Comparison of ENCODE assay signal across 10 cellular contexts in the genomic region with DNA sequence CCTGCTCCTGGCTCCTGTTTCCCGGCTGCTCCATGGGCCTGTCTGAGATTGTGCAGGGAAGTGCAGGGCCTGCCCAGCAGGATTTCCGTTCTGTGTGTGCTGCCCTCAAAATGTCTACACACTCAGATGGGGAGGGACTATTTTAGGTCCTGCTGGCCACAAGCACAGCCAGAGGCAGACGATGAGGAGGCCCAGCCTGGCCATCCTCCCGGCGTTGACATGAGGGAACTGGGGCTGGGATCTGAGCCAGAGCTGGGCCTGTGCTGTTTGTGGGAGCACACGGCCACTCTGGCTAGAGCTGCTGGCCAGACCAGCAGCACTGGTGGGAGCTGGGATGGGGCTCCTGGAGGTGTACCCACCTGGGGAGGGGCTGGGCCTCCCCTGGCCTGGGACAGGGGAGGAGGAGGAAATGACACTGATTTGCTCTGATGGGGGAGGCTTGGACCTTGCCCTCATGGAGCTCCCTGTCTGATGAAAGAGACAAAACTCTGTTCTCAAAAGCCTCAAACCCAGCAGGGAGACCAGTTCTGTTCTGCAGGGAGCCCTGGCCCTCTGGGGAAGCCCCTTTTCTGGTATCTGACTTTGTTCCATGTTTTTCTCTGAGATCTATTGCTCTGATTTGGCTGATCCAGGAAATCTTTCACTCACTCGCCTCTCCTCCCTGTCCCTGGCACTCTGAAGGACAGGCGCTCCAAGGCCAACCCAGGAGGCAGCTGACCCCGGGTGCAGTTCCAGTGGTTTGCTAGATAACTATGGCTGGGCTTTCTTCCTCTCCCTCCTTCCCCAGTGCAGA.
DNase-seq lines count a peak whose midpoint lies in the region; ATAC-seq and TF ChIP-seq lines count a peak whose summit lies in the region.
"Had no signal": no experiment of that assay in that cellular context is flagged by ENCODE, and none has a peak within 500 bp of the region (broad histone marks: within the 10 kb centered on the region; RNA-seq: fewer than 3 reads in every experiment).

No MANE protein-coding gene starts in this region.

- H3K9me3 ChIP-seq in lung (ENCODE audit: control insufficient read depth in 2 of 2, insufficient read depth in 1 of 2, low read length in 1 of 2), result no peaks in the 10 kb centered on the region
- H3K9me3 ChIP-seq in testis, result no peaks in the 10 kb centered on the region

- intact Hi-C loops in testis (cut with DNase I; ENCODE audit: low total_unique reads), result no loop called here

- DNase-seq in WTC11 (ENCODE audit: low spot score), result peak; percentile 5
- peak; percentile 53 for DNase-seq in lung (ENCODE audit: low spot score)
- DNase-seq in testis, result peak; percentile 76
- no peak for DNase-seq in HUDEP-2 (lab: John Stamatoyannopoulos, UW; ENCODE audit: unreplicated experiment in 76 of 76)
- DNase-seq in stimulated activated naive B cell treated with anti-CD40 and anti-IgM and Interleukin-4, amounts not matched to agents 10 μg/mL and 1 μg/mL and 100 μg/mL, for 72 hours, result no peak
- DNase-seq: NCI-H1048 had no signal

- POLR2A ChIA-PET in WTC11 (lab: Charles Lee), result no interaction called here

- H3K4me1 Mint-ChIP-seq in WTC11, result no peaks in the 10 kb centered on the region
- no peaks in the 10 kb centered on the region for H3K4me1 Mint-ChIP-seq in stimulated activated naive B cell treated with anti-CD40 and anti-IgM and Interleukin-4, amounts not matched to agents 10 μg/mL and 1 μg/mL and 100 μg/mL, for 72 hours

- H3K4me1 ChIP-seq in lung (ENCODE audit: control insufficient read depth in 2 of 2, insufficient read depth in 2 of 2, low read length in 2 of 2) (peaks cover 12 to 21% of the 10 kb centered on the region in 2 donors), testis (peaks cover 24% of the 10 kb centered on the region)

- H3K4me3 Mint-ChIP-seq in WTC11, result no peak overlapping the region
- H3K4me3 Mint-ChIP-seq in stimulated activated naive B cell treated with anti-CD40 and anti-IgM and Interleukin-4, amounts not matched to agents 10 μg/mL and 1 μg/mL and 100 μg/mL, for 72 hours, result no peak overlapping the region
- H3K4me3 Mint-ChIP-seq: dendritic cell treated with granulocyte-macrophage colony-stimulating factor and Interleukin-4, amounts not matched to agents 40 ng/mL and 50 ng/mL, for 4 days; T-helper 1 cell treated with Interleukin-12 subunit alpha and Interleukin-12 subunit beta and Interleukin-4 antibody, amounts not matched to agents 30 μg/mL and 1 μg/mL, for 36 hours had no signal

- TF ChIP-seq CTCF in WTC11 (IDR thresholded peaks at IDR 0.05), result no peak
- no peak for TF ChIP-seq CTCF in lung (IDR thresholded peaks at IDR 0.05; ENCODE audit: control extremely low read depth, extremely low read depth)
- no peak for TF ChIP-seq CTCF in testis (IDR thresholded peaks at IDR 0.05)

- no peak overlapping the region for H3K4me3 ChIP-seq in lung
- no peak overlapping the region for H3K4me3 ChIP-seq in testis

- 48 to 70% methylated on average over 9 of the region's 9 CpGs for WGBS in lung, 2 donors
- WGBS in testis, 2 donors, result 30 to 48% methylated on average over 7 to 9 of the region's 9 CpGs

- no peak overlapping the region for H3K27ac Mint-ChIP-seq in WTC11
- no peak overlapping the region for H3K27ac Mint-ChIP-seq in stimulated activated naive B cell treated with anti-CD40 and anti-IgM and Interleukin-4, amounts not matched to agents 10 μg/mL and 1 μg/mL and 100 μg/mL, for 72 hours
- H3K27ac Mint-ChIP-seq: dendritic cell treated with granulocyte-macrophage colony-stimulating factor and Interleukin-4, amounts not matched to agents 40 ng/mL and 50 ng/mL, for 4 days; T-helper 1 cell treated with Interleukin-12 subunit alpha and Interleukin-12 subunit beta and Interleukin-4 antibody, amounts not matched to agents 30 μg/mL and 1 μg/mL, for 36 hours had no signal

- TF ChIP-seq POLR2A in testis (IDR thresholded peaks at IDR 0.05), result no peak

- no peak for ATAC-seq in WTC11
- peak; percentile 34 for ATAC-seq in esophagus mucosa
- ATAC-seq in lung (ENCODE audit: insufficient read depth, low FRiP score), result peak; percentile 65
- ATAC-seq in GM19324 (IDR thresholded peaks at IDR 0.05; ENCODE audit: low FRiP score, unreplicated experiment), result no peak
- no peak for ATAC-seq in stimulated activated naive B cell treated with anti-CD40 and anti-IgM and Interleukin-4, amounts not matched to agents 10 μg/mL and 1 μg/mL and 100 μg/mL, for 72 hours (replicated peaks)

- no peaks in the 10 kb centered on the region for H3K9me3 Mint-ChIP-seq in WTC11
- no peaks in the 10 kb centered on the region for H3K9me3 Mint-ChIP-seq in stimulated activated naive B cell treated with anti-CD40 and anti-IgM and Interleukin-4, amounts not matched to agents 10 μg/mL and 1 μg/mL and 100 μg/mL, for 72 hours
- H3K9me3 Mint-ChIP-seq: dendritic cell treated with granulocyte-macrophage colony-stimulating factor and Interleukin-4, amounts not matched to agents 40 ng/mL and 50 ng/mL, for 4 days; T-helper 1 cell treated with Interleukin-12 subunit alpha and Interleukin-12 subunit beta and Interleukin-4 antibody, amounts not matched to agents 30 μg/mL and 1 μg/mL, for 36 hours had no signal

- no peaks in the 10 kb centered on the region for H3K27me3 Mint-ChIP-seq in WTC11 (ENCODE audit: low read depth)
- peaks cover 7 to 11% of the 10 kb centered on the region in 2 donors for H3K27me3 Mint-ChIP-seq in stimulated activated naive B cell treated with anti-CD40 and anti-IgM and Interleukin-4, amounts not matched to agents 10 μg/mL and 1 μg/mL and 100 μg/mL, for 72 hours
- H3K27me3 Mint-ChIP-seq: dendritic cell treated with granulocyte-macrophage colony-stimulating factor and Interleukin-4, amounts not matched to agents 40 ng/mL and 50 ng/mL, for 4 days had no signal

- H3K27ac ChIP-seq in lung (ENCODE audit: low read depth in 1 of 2, low read length in 1 of 2) (peak overlapping the region; percentile 55 to 87), testis (peak overlapping the region; percentile 37 to 73)

- no peaks in the 10 kb centered on the region for H3K36me3 Mint-ChIP-seq in WTC11
- H3K36me3 Mint-ChIP-seq in stimulated activated naive B cell treated with anti-CD40 and anti-IgM and Interleukin-4, amounts not matched to agents 10 μg/mL and 1 μg/mL and 100 μg/mL, for 72 hours, result no peaks in the 10 kb centered on the region

- CTCF ChIA-PET in WTC11 (lab: Charles Lee), result no interaction called here

- H3K36me3 ChIP-seq in lung (ENCODE audit: control insufficient read depth in 2 of 2, insufficient read depth in 2 of 2, low read length in 2 of 2) (no peaks in the 10 kb centered on the region), testis (ENCODE audit: low read depth, missing control alignments) (no peaks in the 10 kb centered on the region)

- no peaks in the 10 kb centered on the region for H3K27me3 ChIP-seq in lung (ENCODE audit: control insufficient read depth, insufficient read depth)
- H3K27me3 ChIP-seq in testis, result no peaks in the 10 kb centered on the region

TF ChIP-seq in WTC11, 78 proteins besides CTCF, POLR2A, EP300 and RAD21:
- TF ChIP-seq GABPB1 (CRISPR knock-in tag; IDR thresholded peaks at IDR 0.05), result 0 out of 2 replicates have a peak, but pooled peaks have one; percentile 32
- TF ChIP-seq, protein P1, sequence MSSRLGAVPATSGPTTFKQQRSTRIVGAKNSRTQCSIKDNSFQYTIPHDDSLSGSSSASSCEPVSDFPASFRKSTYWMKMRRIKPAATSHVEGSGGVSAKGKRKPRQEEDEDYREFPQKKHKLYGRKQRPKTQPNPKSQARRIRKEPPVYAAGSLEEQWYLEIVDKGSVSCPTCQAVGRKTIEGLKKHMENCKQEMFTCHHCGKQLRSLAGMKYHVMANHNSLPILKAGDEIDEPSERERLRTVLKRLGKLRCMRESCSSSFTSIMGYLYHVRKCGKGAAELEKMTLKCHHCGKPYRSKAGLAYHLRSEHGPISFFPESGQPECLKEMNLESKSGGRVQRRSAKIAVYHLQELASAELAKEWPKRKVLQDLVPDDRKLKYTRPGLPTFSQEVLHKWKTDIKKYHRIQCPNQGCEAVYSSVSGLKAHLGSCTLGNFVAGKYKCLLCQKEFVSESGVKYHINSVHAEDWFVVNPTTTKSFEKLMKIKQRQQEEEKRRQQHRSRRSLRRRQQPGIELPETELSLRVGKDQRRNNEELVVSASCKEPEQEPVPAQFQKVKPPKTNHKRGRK (CRISPR knock-in tag; IDR thresholded peaks at IDR 0.05; ENCODE audit: borderline replicate concordance), result no peak

Comparison
In these comparisons a context has a peak if more than half of its experiments do, and no peak if none do; other contexts are left out.
1. ATAC-seq: peak in esophagus mucosa (single experiment) and lung (single experiment); none in WTC11 (single experiment), GM19324 (single experiment) and stimulated activated naive B cell treated with anti-CD40 and anti-IgM and Interleukin-4, amounts not matched to agents 10 μg/mL and 1 μg/mL and 100 μg/mL, for 72 hours (0 of 2).
2. DNase-seq: peak in WTC11 (single experiment), lung (single experiment) and testis (single experiment); none in HUDEP-2 (0 of 76) and stimulated activated naive B cell treated with anti-CD40 and anti-IgM and Interleukin-4, amounts not matched to agents 10 μg/mL and 1 μg/mL and 100 μg/mL, for 72 hours (single experiment).